ENCODE assay signal across 1 cellular context in genomic region chr17:54727624-54728023, GRCh38.
TF ChIP-seq lines count a peak whose summit lies in the region.

No MANE protein-coding gene starts in this region.

TF ChIP-seq in HEK293, 187 proteins besides CTCF, POLR2A, EP300 and RAD21 (continued from another document):
- no peak for TF ChIP-seq PRDM2 (tag by site-specific recombination; IDR thresholded peaks at IDR 0.05; ENCODE audit: borderline replicate concordance)
